Comparison of ENCODE assay signal across 20 cellular contexts in genomic region chr6:4800662-4801061, GRCh38.
"Had no signal": no experiment of that assay in that cellular context is flagged by ENCODE, and none has a peak within 500 bp of the region (broad histone marks: within the 10 kb centered on the region; RNA-seq: fewer than 3 reads in every experiment).

No MANE protein-coding gene starts in this region.

- H3K27me3 ChIP-seq: dorsolateral prefrontal cortex, foreskin keratinocyte, heart left ventricle, spleen had no signal

- H3K27me3 Mint-ChIP-seq: activated CD4-positive, alpha-beta T cell treated with anti-CD3 and anti-CD28 coated beads, Interleukin-2, amount 10 ng/mL, durations not matched to agents 24 days and 14 days; activated naive CD8-positive, alpha-beta T cell; progenitor cell of endocrine pancreas had no signal

- H3K27ac Mint-ChIP-seq: activated CD4-positive, alpha-beta T cell treated with anti-CD3 and anti-CD28 coated beads, Interleukin-2, amount 10 ng/mL, durations not matched to agents 24 days and 14 days; activated naive CD8-positive, alpha-beta T cell; nephron; progenitor cell of endocrine pancreas; WTC11 had no signal

- H3K36me3 Mint-ChIP-seq: WTC11 had no signal

- H3K27ac ChIP-seq: dorsolateral prefrontal cortex, foreskin keratinocyte, heart left ventricle, spleen had no signal

- DNase-seq: activated CD4-positive, alpha-beta T cell treated with anti-CD3 and anti-CD28 coated beads, Interleukin-2, amount 10 ng/mL, durations not matched to agents 24 days and 14 days; activated CD8-positive, alpha-beta memory T cell treated with anti-CD3 and anti-CD28 coated beads for 24 hours; activated effector memory CD4-positive, alpha-beta T cell treated with anti-CD3 and anti-CD28 coated beads, Interleukin-2, amount 50 U/mL, for 16 hours; anterior cingulate cortex; dorsolateral prefrontal cortex; foreskin keratinocyte; heart left ventricle; mammary epithelial cell; mucosa of descending colon; occipital lobe; right cardiac atrium; spleen; stimulated activated CD4-positive, alpha-beta T cell treated with anti-CD3 and anti-CD28 coated beads, Interleukin-1b, Interleukin-23, amount 100 ng/mL, for 48 hours; stimulated activated naive CD4-positive, alpha-beta T cell treated with Interleukin-2 at 50 U/mL for 16 hours; T1000; trophoblast cell had no signal

- H3K4me3 ChIP-seq: dorsolateral prefrontal cortex, heart left ventricle, mucosa of descending colon, spleen had no signal

- H3K4me3 Mint-ChIP-seq: activated CD4-positive, alpha-beta T cell treated with anti-CD3 and anti-CD28 coated beads, Interleukin-2, amount 10 ng/mL, durations not matched to agents 24 days and 14 days; activated naive CD8-positive, alpha-beta T cell; nephron; WTC11 had no signal

- H3K9me3 ChIP-seq: mucosa of descending colon had no signal

- H3K9me3 Mint-ChIP-seq: activated CD4-positive, alpha-beta T cell treated with anti-CD3 and anti-CD28 coated beads, Interleukin-2, amount 10 ng/mL, durations not matched to agents 24 days and 14 days; WTC11 had no signal

- H3K36me3 ChIP-seq: heart left ventricle, spleen had no signal

- ATAC-seq: foreskin keratinocyte, mucosa of descending colon, right cardiac atrium, WTC11 had no signal
